ENCODE assay signal across 1 cellular context in the genomic region with DNA sequence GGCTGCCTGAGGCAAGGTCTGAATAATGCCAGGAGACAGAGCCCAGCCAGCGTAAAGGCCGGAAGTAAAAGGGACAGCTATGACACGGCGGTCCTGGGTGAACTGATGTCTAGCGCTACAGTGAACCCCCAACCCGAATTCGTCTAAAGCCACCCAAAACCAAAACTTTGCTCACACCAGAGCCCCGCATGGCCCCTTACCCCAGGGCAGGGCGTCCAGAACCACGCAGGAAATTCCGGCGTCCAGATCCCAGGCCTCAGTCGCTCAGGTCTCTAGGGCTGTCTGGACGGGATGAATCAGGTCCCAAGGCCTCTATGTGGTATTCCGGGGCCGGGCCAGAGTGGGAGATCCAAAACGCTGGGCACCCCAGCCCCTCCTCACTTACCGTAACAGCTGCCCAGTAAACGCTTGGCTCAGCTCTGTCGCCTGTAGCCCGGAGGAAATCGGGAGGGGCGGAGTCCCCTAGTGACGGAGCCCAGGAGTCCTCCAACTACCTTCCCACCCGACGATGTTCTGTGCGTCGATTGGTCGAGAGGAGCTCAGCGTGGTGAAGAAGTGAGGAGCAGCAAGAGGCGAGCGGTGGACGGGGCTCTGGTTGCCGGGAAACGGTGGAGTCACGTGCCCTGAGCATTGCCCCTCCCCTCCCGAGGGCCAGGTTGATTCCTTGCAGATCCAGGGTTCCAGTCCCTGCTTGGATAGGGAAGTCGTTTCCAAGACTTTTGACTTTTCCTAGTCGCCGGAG.
A peak's percentile ranks its signal among the peaks of the same experiment; 100 is the strongest.
TF ChIP-seq lines count a peak whose summit lies in the region.

Gene CCDC32, minus strand, starts transcription at position 452 of the 742 bp plus-strand sequence. CDS start 2,027 bp downstream, outside the sequence.

TF ChIP-seq in K562, 482 proteins besides CTCF, POLR2A, EP300 and RAD21 (continued from another document and continues in another):
- TF ChIP-seq ZMIZ1 (IDR thresholded peaks at IDR 0.05; ENCODE audit: low read depth in 2 of 2, low read length in 2 of 2) (no peak), ATF2 (CRISPR knock-in tag; IDR thresholded peaks at IDR 0.05) (no peak), U2AF2 (optimal IDR thresholded peaks at IDR 0.05; ENCODE audit: low read depth, low read length) (no peak), ZNF695 (CRISPR knock-in tag; IDR thresholded peaks at IDR 0.05) (no peak), SMAD4 (CRISPR knock-in tag; conservative IDR thresholded peaks at IDR 0.05) (peak; percentile 49; the same call in 1 of the 2 replicates), NR1H2 (CRISPR knock-in tag; IDR thresholded peaks at IDR 0.05) (no peak), ZNF436 (CRISPR knock-in tag; IDR thresholded peaks at IDR 0.05) (no peak), GABPB1 (CRISPR knock-in tag; IDR thresholded peaks at IDR 0.05) (no peak), RAD51 (IDR thresholded peaks at IDR 0.05; ENCODE audit: borderline replicate concordance, low read depth) (peak; percentile 98), MCM7 (IDR thresholded peaks at IDR 0.05) (no peak), POLR2AphosphoS2 (IDR thresholded peaks at IDR 0.05; ENCODE audit: low read length) (no peak), YY1 (IDR thresholded peaks at IDR 0.05; ENCODE audit: borderline replicate concordance in 1 of 3, control insufficient read depth in 1 of 3, extremely low read depth in 1 of 3, insufficient read depth in 3 of 3, insufficient read length in 1 of 3, insufficient replicate concordance in 2 of 3, low read depth in 1 of 3, low read length in 2 of 3) (no peak), ZNF780A (CRISPR knock-in tag; IDR thresholded peaks at IDR 0.05) (no peak), MGA (IDR thresholded peaks at IDR 0.05) (peak; percentile 82), KDM5B (IDR thresholded peaks at IDR 0.05; ENCODE audit: insufficient replicate concordance, low read depth, low read length) (peak; percentile 73), PRMT5 (CRISPR knock-in tag; IDR thresholded peaks at IDR 0.05) (no peak), EWSR1 (IDR thresholded peaks at IDR 0.05; ENCODE audit: borderline replicate concordance, low read depth, partially characterized antibody) (no peak), C11orf30 (IDR thresholded peaks at IDR 0.05; ENCODE audit: low read depth) (no peak), NR4A1 (CRISPR knock-in tag; IDR thresholded peaks at IDR 0.05) (no peak), NR4A1 (tag; IDR thresholded peaks at IDR 0.05) (no peak), CHD4 (IDR thresholded peaks at IDR 0.05; ENCODE audit: insufficient read depth, insufficient replicate concordance, low read depth, low read length, poor library complexity, severe bottlenecking) (no peak), ZNF766 (CRISPR knock-in tag; conservative IDR thresholded peaks at IDR 0.05) (no peak), FOXA3 (CRISPR knock-in tag; conservative IDR thresholded peaks at IDR 0.05 in 1 of 2, IDR thresholded peaks at IDR 0.05 in 1 of 2) (no peak), ZBTB33 (CRISPR knock-in tag; IDR thresholded peaks at IDR 0.05) (no peak), HMBOX1 (IDR thresholded peaks at IDR 0.05) (no peak), CSDE1 (IDR thresholded peaks at IDR 0.05) (no peak), HNRNPL (IDR thresholded peaks at IDR 0.05; ENCODE audit: low read depth, low read length) (no peak), ZNF79 (CRISPR knock-in tag; IDR thresholded peaks at IDR 0.05; ENCODE audit: low read depth) (no peak)
- TF ChIP-seq, protein P1, sequence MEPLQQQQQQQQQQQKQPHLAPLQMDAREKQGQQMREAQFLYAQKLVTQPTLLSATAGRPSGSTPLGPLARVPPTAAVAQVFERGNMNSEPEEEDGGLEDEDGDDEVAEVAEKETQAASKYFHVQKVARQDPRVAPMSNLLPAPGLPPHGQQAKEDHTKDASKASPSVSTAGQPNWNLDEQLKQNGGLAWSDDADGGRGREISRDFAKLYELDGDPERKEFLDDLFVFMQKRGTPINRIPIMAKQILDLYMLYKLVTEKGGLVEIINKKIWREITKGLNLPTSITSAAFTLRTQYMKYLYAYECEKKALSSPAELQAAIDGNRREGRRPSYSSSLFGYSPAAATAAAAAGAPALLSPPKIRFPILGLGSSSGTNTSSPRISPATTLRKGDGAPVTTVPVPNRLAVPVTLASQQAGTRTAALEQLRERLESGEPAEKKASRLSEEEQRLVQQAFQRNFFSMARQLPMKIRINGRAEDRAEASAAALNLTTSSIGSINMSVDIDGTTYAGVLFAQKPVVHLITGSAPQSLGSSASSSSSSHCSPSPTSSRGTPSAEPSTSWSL (CRISPR knock-in tag; IDR thresholded peaks at IDR 0.05; ENCODE audit: borderline replicate concordance) = no peak
- TF ChIP-seq, protein P2, sequence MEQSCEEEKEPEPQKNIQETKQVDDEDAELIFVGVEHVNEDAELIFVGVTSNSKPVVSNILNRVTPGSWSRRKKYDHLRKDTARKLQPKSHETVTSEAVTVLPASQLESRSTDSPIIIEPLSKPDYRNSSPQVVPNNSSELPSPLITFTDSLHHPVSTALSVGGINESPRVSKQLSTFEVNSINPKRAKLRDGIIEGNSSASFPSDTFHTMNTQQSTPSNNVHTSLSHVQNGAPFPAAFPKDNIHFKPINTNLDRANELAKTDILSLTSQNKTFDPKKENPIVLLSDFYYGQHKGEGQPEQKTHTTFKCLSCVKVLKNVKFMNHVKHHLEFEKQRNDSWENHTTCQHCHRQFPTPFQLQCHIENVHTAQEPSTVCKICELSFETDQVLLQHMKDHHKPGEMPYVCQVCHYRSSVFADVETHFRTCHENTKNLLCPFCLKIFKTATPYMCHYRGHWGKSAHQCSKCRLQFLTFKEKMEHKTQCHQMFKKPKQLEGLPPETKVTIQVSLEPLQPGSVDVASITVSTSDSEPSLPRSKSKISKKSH (CRISPR knock-in tag; IDR thresholded peaks at IDR 0.05) = no peak
